In the genomic region with DNA sequence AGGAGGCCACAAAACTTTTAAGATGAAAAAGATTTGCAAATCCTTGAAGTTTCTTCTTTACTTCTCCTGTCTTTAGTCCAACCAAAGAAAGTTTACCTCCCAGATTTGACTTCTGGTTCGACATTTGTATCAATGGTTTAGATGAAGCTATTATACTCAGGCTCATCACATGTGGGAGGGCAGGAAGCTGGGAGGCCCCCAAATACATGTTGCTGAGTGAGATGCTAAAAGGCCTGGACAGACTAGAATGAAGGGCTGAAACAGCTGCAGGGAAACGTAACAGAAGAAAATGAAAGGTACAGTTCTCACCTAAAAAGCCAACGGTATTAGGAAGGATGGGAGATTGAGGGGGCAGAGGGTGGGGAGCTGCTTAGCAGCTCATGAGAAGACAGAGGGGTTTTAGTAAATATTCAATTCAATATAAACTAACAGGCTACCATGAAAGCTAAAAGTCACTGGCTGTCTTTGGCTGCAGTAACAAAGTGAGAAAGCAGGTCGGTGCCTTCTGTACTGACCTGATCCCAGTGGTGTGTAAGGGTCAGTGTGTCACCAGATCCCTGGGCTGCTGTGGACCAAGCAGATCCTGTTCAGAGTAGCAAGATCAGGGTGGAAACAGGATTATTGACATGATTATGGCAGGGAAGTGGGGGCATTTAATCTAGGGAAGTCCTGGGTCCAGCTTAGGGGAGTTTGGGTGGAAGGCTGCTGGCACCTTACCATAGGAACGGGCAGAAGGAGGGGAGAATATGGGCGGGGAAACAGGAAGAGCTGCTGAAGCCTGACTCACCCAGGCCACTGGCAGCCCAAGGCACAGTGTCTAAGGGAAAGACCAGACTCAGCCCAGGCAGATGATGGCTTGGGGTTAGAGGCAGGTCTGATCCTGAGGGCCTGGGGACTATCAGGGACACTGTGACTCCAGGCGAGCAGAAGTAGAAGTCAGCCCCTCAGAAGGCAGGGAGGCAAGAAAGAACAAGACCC, we compare ENCODE assay signal across 9 cellular contexts.
DNase-seq lines count a peak whose midpoint lies in the region; ATAC-seq, FAIRE-seq and TF ChIP-seq lines count a peak whose summit lies in the region.
"Had no signal": no experiment of that assay in that cellular context is flagged by ENCODE, and none has a peak within 500 bp of the region (broad histone marks: within the 10 kb centered on the region; RNA-seq: fewer than 3 reads in every experiment).

No MANE protein-coding gene starts in this region.

- peak; percentile 77 for DNase-seq in GM03348 (ENCODE audit: low spot score)
- peak; percentile 59 for DNase-seq in LHCN-M2 (ENCODE audit: low read depth)
- DNase-seq in bronchial epithelial cell (ENCODE audit: low read depth) = peak; percentile 74
- no peak for DNase-seq in omental fat pad (ENCODE audit: low spot score)
- DNase-seq in NCI-H2171 (lab: John Stamatoyannopoulos, UW) = no peak
- no peak for DNase-seq in GM10248 (ENCODE audit: extremely low spot score)
- DNase-seq in NCI-H774 (lab: John Stamatoyannopoulos, UW) = no peak
- no peak for DNase-seq in small intestine
- DNase-seq: amniotic stem cell had no signal

- POLR2A ChIA-PET in GM10248 (lab: Yijun Ruan, JAX) = interaction anchor here (1.2 to 1.4 kb wide), 2 partner anchors 23 to 35 kb away, joined by 3 to 12 read pairs; no protein-coding TSS in a partner anchor

- H3K27ac ChIP-seq in small intestine (ENCODE audit: low read depth in 1 of 2, low read length in 1 of 2) = peak overlapping the region in 1 of 2 donors; percentile 35

- TF ChIP-seq CTCF in bronchial epithelial cell (IDR thresholded peaks at IDR 0.05; ENCODE audit: insufficient read depth, low read length, severe bottlenecking) = no peak
- no peak for TF ChIP-seq CTCF in omental fat pad (IDR thresholded peaks at IDR 0.05)
- no peak for TF ChIP-seq CTCF in GM10248 (IDR thresholded peaks at IDR 0.05; ENCODE audit: control extremely low read depth, extremely low read depth, low read depth, missing control alignments)

- WGBS in small intestine, 3 donors = 44 to 64% (median 49%) methylated on average over 7 of the region's 7 CpGs

- peaks cover 3% of the 10 kb centered on the region for H3K27me3 ChIP-seq in bronchial epithelial cell (ENCODE audit: control insufficient read depth, insufficient read depth, low read length)
- H3K27me3 ChIP-seq in small intestine (ENCODE audit: control insufficient read depth in 2 of 2, insufficient read depth in 2 of 2, low read length in 2 of 2) = peaks cover 0 to 7% of the 10 kb centered on the region in 2 donors

- FAIRE-seq in bronchial epithelial cell (lab: Jason Lieb, UNC) = peak; percentile 55
- no peak for FAIRE-seq in small intestine (lab: Jason Lieb, UNC)

- ATAC-seq in omental fat pad (ENCODE audit: low FRiP score) = peak; percentile 64

- H3K4me3 ChIP-seq in bronchial epithelial cell (ENCODE audit: low read depth, low read length) (no peak overlapping the region), small intestine (ENCODE audit: low read depth in 1 of 2, low read length in 2 of 2) (no peak overlapping the region)

- H3K4me1 ChIP-seq in small intestine (ENCODE audit: control insufficient read depth in 2 of 2, insufficient read depth in 1 of 2, low read depth in 1 of 2, low read length in 1 of 2) = peaks cover 0 to 4% of the 10 kb centered on the region in 2 donors

- CTCF ChIA-PET in GM10248 (lab: Yijun Ruan, JAX) = interaction anchor here (0.6 to 1.9 kb wide), 14 partner anchors 9 to 250 kb away, joined by 3 to 10 read pairs (median 4); no protein-coding TSS in a partner anchor

- no peaks in the 10 kb centered on the region for H3K36me3 ChIP-seq in bronchial epithelial cell (ENCODE audit: control insufficient read depth, insufficient read depth, low read length)
- no peaks in the 10 kb centered on the region for H3K36me3 ChIP-seq in small intestine (ENCODE audit: control insufficient read depth in 2 of 2, insufficient read depth in 2 of 2, low read length in 2 of 2)

- H3K9me3 ChIP-seq in small intestine (ENCODE audit: control insufficient read depth, low read depth) = no peaks in the 10 kb centered on the region

Comparison
In these comparisons a context has a peak if more than half of its experiments do, and no peak if none do; other contexts are left out.
1. DNase-seq: peak in GM03348 (single experiment), LHCN-M2 (single experiment) and bronchial epithelial cell (single experiment); none in omental fat pad (single experiment), NCI-H2171 (single experiment), GM10248 (single experiment), NCI-H774 (single experiment) and small intestine (single experiment).